In the genomic region with DNA sequence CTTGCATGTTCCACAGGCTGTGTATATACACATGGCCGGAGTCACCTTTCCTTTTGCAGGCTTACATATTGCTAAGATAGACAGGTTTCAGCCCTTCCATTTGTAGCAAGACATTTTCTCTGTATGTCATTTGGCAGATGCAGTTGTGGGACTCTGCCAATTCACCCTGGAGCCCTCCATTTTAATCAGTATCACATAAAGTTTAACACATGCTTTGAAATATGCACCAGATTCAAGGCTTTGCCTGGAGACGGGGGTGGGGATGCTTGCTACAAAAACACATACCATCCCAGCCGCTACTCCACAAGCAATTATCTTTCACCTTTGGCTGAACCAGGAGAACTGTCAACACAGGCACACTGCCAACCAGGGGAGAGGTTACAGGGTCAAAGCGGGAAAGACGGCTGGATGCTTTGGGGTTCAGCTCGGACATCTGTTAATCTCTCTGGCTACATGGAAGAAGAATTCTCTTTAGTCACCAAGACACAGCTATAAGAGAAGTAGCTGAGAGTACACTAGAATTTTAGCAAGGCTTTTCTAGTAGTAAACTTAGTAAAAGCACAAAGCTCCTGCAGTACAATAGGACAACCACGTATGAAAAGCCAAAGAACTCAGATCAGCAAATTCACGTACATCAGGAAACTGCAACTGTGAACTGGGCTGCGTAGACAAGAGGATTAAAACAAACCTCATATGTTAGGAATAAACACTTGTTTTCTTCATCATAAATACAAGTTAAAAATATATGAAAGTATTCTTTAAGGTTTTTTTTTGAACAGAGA, we compare ENCODE assay signal across 3 cellular contexts.
TF ChIP-seq lines count a peak whose summit lies in the region.

No MANE protein-coding gene starts in this region.

TF ChIP-seq in IMR-90, 13 proteins besides CTCF, POLR2A, EP300 and RAD21:
- TF ChIP-seq FOS (IDR thresholded peaks at IDR 0.05; ENCODE audit: low read depth, low read length) = no peak
- TF ChIP-seq MAFK (IDR thresholded peaks at IDR 0.05; ENCODE audit: low read depth, low read length) = no peak
- TF ChIP-seq CEBPB (IDR thresholded peaks at IDR 0.05; ENCODE audit: low read depth, low read length) = no peak
- TF ChIP-seq NFE2L2 (IDR thresholded peaks at IDR 0.05; ENCODE audit: low read depth, low read length) = no peak
- TF ChIP-seq, protein P1, sequence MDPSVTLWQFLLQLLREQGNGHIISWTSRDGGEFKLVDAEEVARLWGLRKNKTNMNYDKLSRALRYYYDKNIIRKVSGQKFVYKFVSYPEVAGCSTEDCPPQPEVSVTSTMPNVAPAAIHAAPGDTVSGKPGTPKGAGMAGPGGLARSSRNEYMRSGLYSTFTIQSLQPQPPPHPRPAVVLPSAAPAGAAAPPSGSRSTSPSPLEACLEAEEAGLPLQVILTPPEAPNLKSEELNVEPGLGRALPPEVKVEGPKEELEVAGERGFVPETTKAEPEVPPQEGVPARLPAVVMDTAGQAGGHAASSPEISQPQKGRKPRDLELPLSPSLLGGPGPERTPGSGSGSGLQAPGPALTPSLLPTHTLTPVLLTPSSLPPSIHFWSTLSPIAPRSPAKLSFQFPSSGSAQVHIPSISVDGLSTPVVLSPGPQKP (IDR thresholded peaks at IDR 0.05; ENCODE audit: borderline replicate concordance, low read depth, low read length) = no peak
- no peak for TF ChIP-seq BHLHE40 (IDR thresholded peaks at IDR 0.05; ENCODE audit: low read depth, low read length)
- TF ChIP-seq CHD1 (IDR thresholded peaks at IDR 0.05; ENCODE audit: low read depth, low read length) = no peak
- no peak for TF ChIP-seq SMC3 (IDR thresholded peaks at IDR 0.05; ENCODE audit: low read depth, low read length)
- TF ChIP-seq RFX5 (IDR thresholded peaks at IDR 0.05; ENCODE audit: low read depth, low read length) = no peak
- TF ChIP-seq MXI1 (IDR thresholded peaks at IDR 0.05; ENCODE audit: borderline replicate concordance, low read depth, low read length) = no peak
- TF ChIP-seq, protein P2, sequence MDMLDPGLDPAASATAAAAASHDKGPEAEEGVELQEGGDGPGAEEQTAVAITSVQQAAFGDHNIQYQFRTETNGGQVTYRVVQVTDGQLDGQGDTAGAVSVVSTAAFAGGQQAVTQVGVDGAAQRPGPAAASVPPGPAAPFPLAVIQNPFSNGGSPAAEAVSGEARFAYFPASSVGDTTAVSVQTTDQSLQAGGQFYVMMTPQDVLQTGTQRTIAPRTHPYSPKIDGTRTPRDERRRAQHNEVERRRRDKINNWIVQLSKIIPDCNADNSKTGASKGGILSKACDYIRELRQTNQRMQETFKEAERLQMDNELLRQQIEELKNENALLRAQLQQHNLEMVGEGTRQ (IDR thresholded peaks at IDR 0.05; ENCODE audit: low read depth, low read length) = no peak
- TF ChIP-seq MAZ (IDR thresholded peaks at IDR 0.05; ENCODE audit: borderline replicate concordance, low read depth, low read length) = no peak
- no peak for TF ChIP-seq RCOR1 (IDR thresholded peaks at IDR 0.05; ENCODE audit: insufficient replicate concordance, low read length)

TF ChIP-seq in K562, 482 proteins besides CTCF, POLR2A, EP300 and RAD21 (continues in another document):
- TF ChIP-seq MEIS2 (IDR thresholded peaks at IDR 0.05; ENCODE audit: partially characterized antibody) (peak; percentile 65), OTX1 (CRISPR knock-in tag; IDR thresholded peaks at IDR 0.05) (no peak), STAT5A (IDR thresholded peaks at IDR 0.05; ENCODE audit: borderline replicate concordance, low read length) (0 out of 2 replicates have a peak, but pooled peaks have one; percentile 33), CTBP1 (IDR thresholded peaks at IDR 0.05; ENCODE audit: borderline replicate concordance) (peak; percentile 48; the same call in 1 of the 2 replicates), TRIM24 (IDR thresholded peaks at IDR 0.05) (peak; percentile 14 to 18; a peak in 1 of 4 replicates), HDGF (IDR thresholded peaks at IDR 0.05) (no peak), TBL1XR1 (IDR thresholded peaks at IDR 0.05; ENCODE audit: low read length in 2 of 2) (peak in 1 of 2 experiments; percentile 62; a peak in 1 of 4 replicates), FOXJ2 (tag; IDR thresholded peaks at IDR 0.05) (peak; percentile 65; the same call in 1 of the 2 replicates), TCF3 (CRISPR knock-in tag; IDR thresholded peaks at IDR 0.05) (peak; percentile 58), ARID1B (IDR thresholded peaks at IDR 0.05) (peak; percentile 47), SMAD4 (CRISPR knock-in tag; conservative IDR thresholded peaks at IDR 0.05) (peak; percentile 93), NR2C2 (CRISPR knock-in tag; IDR thresholded peaks at IDR 0.05) (no peak), NR2C2 (tag; IDR thresholded peaks at IDR 0.05) (peak; percentile 81), TEAD4 (IDR thresholded peaks at IDR 0.05; ENCODE audit: low read length) (peak; percentile 66), TEAD4 (CRISPR knock-in tag; IDR thresholded peaks at IDR 0.05; ENCODE audit: borderline replicate concordance) (no peak), SMARCA4 (IDR thresholded peaks at IDR 0.05) (0 out of 2 replicates have a peak, but pooled peaks have one; percentile 24), NCOR1 (IDR thresholded peaks at IDR 0.05) (peak; percentile 90), SOX6 (IDR thresholded peaks at IDR 0.05) (peak; percentile 16; the same call in 1 of the 2 replicates), KDM1A (IDR thresholded peaks at IDR 0.05) (peak in 1 of 2 experiments; percentile 38; a peak in 1 of 4 replicates), CREB1 (IDR thresholded peaks at IDR 0.05) (0 out of 2 replicates have a peak, but pooled peaks have one; percentile 17), CREB1 (CRISPR knock-in tag; IDR thresholded peaks at IDR 0.05) (no peak), JUND (IDR thresholded peaks at IDR 0.05; ENCODE audit: borderline replicate concordance, low read depth, low read length) (no peak), JUND (tag; IDR thresholded peaks at IDR 0.05; ENCODE audit: borderline replicate concordance, low read depth, low read length) (peak; percentile 28; the same call in 1 of the 3 replicates), NFIC (IDR thresholded peaks at IDR 0.05) (peak; percentile 92), TAL1 (IDR thresholded peaks at IDR 0.05) (peak; percentile 30; the same call in 1 of the 2 replicates), FOXA3 (CRISPR knock-in tag; conservative IDR thresholded peaks at IDR 0.05 in 1 of 2, IDR thresholded peaks at IDR 0.05 in 1 of 2) (peak; percentile 30 to 73; a peak in 2 of 4 replicates), FOXK2 (conservative IDR thresholded peaks at IDR 0.05 in 1 of 2, IDR thresholded peaks at IDR 0.05 in 1 of 2; ENCODE audit: low read depth in 2 of 2) (peak; percentile 49 to 50; a peak in 2 of 4 replicates)
- TF ChIP-seq, protein P3, sequence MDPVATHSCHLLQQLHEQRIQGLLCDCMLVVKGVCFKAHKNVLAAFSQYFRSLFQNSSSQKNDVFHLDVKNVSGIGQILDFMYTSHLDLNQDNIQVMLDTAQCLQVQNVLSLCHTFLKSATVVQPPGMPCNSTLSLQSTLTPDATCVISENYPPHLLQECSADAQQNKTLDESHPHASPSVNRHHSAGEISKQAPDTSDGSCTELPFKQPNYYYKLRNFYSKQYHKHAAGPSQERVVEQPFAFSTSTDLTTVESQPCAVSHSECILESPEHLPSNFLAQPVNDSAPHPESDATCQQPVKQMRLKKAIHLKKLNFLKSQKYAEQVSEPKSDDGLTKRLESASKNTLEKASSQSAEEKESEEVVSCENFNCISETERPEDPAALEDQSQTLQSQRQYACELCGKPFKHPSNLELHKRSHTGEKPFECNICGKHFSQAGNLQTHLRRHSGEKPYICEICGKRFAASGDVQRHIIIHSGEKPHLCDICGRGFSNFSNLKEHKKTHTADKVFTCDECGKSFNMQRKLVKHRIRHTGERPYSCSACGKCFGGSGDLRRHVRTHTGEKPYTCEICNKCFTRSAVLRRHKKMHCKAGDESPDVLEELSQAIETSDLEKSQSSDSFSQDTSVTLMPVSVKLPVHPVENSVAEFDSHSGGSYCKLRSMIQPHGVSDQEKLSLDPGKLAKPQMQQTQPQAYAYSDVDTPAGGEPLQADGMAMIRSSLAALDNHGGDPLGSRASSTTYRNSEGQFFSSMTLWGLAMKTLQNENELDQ (CRISPR knock-in tag; IDR thresholded peaks at IDR 0.05; ENCODE audit: borderline replicate concordance) = no peak
- TF ChIP-seq, protein P4, sequence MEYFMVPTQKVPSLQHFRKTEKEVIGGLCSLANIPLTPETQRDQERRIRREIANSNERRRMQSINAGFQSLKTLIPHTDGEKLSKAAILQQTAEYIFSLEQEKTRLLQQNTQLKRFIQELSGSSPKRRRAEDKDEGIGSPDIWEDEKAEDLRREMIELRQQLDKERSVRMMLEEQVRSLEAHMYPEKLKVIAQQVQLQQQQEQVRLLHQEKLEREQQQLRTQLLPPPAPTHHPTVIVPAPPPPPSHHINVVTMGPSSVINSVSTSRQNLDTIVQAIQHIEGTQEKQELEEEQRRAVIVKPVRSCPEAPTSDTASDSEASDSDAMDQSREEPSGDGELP (CRISPR knock-in tag; IDR thresholded peaks at IDR 0.05; ENCODE audit: borderline replicate concordance) = no peak

TF ChIP-seq in HepG2, 621 proteins besides CTCF, POLR2A, EP300 and RAD21 (continues in another document):
- TF ChIP-seq MXD4 (CRISPR knock-in tag; IDR thresholded peaks at IDR 0.05) (no peak), PHF8 (CRISPR knock-in tag; IDR thresholded peaks at IDR 0.05) (no peak), TAF1 (CRISPR knock-in tag; IDR thresholded peaks at IDR 0.05) (no peak), ZNF225 (CRISPR knock-in tag; IDR thresholded peaks at IDR 0.05) (no peak), SRY (CRISPR knock-in tag; IDR thresholded peaks at IDR 0.05) (no peak), ZNF329 (CRISPR knock-in tag; IDR thresholded peaks at IDR 0.05; ENCODE audit: low read depth) (0 out of 2 replicates have a peak, but pooled peaks have one; percentile 37), RBM39 (IDR thresholded peaks at IDR 0.05; ENCODE audit: low read depth, low read length, poor library complexity, severe bottlenecking) (no peak), CAMTA2 (CRISPR knock-in tag; IDR thresholded peaks at IDR 0.05; ENCODE audit: borderline replicate concordance) (no peak), NFIC (IDR thresholded peaks at IDR 0.05; ENCODE audit: low read length) (peak; percentile 99), FOXO1 (CRISPR knock-in tag; IDR thresholded peaks at IDR 0.05) (peak; percentile 92), JARID2 (CRISPR knock-in tag; IDR thresholded peaks at IDR 0.05; ENCODE audit: insufficient replicate concordance) (no peak), KLF12 (CRISPR knock-in tag; IDR thresholded peaks at IDR 0.05; ENCODE audit: borderline replicate concordance) (no peak), TMF1 (CRISPR knock-in tag; IDR thresholded peaks at IDR 0.05; ENCODE audit: low read depth) (0 out of 2 replicates have a peak, but pooled peaks have one; percentile 39), NR2C2 (CRISPR knock-in tag; IDR thresholded peaks at IDR 0.05; ENCODE audit: borderline replicate concordance) (peak; percentile 88), EHMT2 (IDR thresholded peaks at IDR 0.05; ENCODE audit: borderline replicate concordance, low read depth, low read length) (no peak), RBM22 (optimal IDR thresholded peaks at IDR 0.05; ENCODE audit: low read length) (no peak), ZNF772 (CRISPR knock-in tag; IDR thresholded peaks at IDR 0.05) (no peak), RXRB (CRISPR knock-in tag; IDR thresholded peaks at IDR 0.05; ENCODE audit: borderline replicate concordance) (peak; percentile 100), NFKB2 (CRISPR knock-in tag; IDR thresholded peaks at IDR 0.05; ENCODE audit: borderline replicate concordance) (no peak), ZNF724P (CRISPR knock-in tag; IDR thresholded peaks at IDR 0.05; ENCODE audit: borderline replicate concordance) (no peak), JUND (CRISPR knock-in tag; IDR thresholded peaks at IDR 0.05) (no peak), ZNF780A (CRISPR knock-in tag; IDR thresholded peaks at IDR 0.05) (no peak)
- TF ChIP-seq, protein P5, sequence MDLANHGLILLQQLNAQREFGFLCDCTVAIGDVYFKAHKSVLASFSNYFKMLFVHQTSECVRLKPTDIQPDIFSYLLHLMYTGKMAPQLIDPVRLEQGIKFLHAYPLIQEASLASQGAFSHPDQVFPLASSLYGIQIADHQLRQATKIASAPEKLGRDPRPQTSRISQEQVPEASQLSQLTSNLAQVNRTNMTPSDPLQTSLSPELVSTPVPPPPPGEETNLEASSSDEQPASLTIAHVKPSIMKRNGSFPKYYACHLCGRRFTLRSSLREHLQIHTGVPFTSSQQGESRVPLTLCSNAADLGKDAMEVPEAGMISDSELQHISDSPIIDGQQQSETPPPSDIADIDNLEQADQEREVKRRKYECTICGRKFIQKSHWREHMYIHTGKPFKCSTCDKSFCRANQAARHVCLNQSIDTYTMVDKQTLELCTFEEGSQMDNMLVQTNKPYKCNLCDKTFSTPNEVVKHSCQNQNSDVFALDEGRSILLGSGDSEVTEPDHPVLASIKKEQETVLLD (CRISPR knock-in tag; IDR thresholded peaks at IDR 0.05; ENCODE audit: low read depth) = no peak
- TF ChIP-seq, protein P6, sequence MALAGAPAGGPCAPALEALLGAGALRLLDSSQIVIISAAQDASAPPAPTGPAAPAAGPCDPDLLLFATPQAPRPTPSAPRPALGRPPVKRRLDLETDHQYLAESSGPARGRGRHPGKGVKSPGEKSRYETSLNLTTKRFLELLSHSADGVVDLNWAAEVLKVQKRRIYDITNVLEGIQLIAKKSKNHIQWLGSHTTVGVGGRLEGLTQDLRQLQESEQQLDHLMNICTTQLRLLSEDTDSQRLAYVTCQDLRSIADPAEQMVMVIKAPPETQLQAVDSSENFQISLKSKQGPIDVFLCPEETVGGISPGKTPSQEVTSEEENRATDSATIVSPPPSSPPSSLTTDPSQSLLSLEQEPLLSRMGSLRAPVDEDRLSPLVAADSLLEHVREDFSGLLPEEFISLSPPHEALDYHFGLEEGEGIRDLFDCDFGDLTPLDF (CRISPR knock-in tag; IDR thresholded peaks at IDR 0.05) = peak; percentile 71; the same call in 1 of the 2 replicates
- TF ChIP-seq, protein P7, sequence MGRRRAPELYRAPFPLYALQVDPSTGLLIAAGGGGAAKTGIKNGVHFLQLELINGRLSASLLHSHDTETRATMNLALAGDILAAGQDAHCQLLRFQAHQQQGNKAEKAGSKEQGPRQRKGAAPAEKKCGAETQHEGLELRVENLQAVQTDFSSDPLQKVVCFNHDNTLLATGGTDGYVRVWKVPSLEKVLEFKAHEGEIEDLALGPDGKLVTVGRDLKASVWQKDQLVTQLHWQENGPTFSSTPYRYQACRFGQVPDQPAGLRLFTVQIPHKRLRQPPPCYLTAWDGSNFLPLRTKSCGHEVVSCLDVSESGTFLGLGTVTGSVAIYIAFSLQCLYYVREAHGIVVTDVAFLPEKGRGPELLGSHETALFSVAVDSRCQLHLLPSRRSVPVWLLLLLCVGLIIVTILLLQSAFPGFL (CRISPR knock-in tag; IDR thresholded peaks at IDR 0.05) = no peak
- TF ChIP-seq, protein P8, sequence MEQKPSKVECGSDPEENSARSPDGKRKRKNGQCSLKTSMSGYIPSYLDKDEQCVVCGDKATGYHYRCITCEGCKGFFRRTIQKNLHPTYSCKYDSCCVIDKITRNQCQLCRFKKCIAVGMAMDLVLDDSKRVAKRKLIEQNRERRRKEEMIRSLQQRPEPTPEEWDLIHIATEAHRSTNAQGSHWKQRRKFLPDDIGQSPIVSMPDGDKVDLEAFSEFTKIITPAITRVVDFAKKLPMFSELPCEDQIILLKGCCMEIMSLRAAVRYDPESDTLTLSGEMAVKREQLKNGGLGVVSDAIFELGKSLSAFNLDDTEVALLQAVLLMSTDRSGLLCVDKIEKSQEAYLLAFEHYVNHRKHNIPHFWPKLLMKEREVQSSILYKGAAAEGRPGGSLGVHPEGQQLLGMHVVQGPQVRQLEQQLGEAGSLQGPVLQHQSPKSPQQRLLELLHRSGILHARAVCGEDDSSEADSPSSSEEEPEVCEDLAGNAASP (CRISPR knock-in tag; IDR thresholded peaks at IDR 0.05; ENCODE audit: borderline replicate concordance) = peak; percentile 96; the same call in 1 of the 2 replicates
- TF ChIP-seq, protein P9, sequence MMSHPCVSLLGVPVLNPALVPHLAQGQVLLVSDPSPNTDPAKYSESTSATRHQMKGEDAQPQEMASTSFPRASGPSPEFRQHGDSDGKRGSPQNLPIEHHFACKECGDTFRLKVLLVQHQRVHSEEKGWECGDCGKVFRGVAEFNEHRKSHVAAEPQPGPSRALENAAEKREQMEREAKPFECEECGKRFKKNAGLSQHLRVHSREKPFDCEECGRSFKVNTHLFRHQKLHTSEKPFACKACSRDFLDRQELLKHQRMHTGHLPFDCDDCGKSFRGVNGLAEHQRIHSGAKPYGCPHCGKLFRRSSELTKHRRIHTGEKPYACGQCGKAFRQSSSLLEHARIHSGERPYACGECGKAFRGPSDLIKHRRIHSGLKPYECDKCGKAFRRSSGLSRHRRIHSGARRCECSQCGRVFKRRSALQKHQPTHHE (CRISPR knock-in tag; IDR thresholded peaks at IDR 0.05; ENCODE audit: borderline replicate concordance) = no peak
